In genomic region chr15:29774900-29775299, GRCh38 we compare ENCODE assay signal across 2 cellular contexts.
TF ChIP-seq lines count a peak whose summit lies in the region.

No MANE protein-coding gene starts in this region.

TF ChIP-seq in A549, 52 proteins besides CTCF, POLR2A, EP300 and RAD21 (continued from another document):
- TF ChIP-seq HMGXB4 (CRISPR knock-in tag; IDR thresholded peaks at IDR 0.05; ENCODE audit: borderline replicate concordance) = no peak
- no peak for TF ChIP-seq USF2 (IDR thresholded peaks at IDR 0.05)
- no peak for TF ChIP-seq NFE2L2 (conservative IDR thresholded peaks at IDR 0.05; ENCODE audit: low read length)
- TF ChIP-seq JUNB (IDR thresholded peaks at IDR 0.05) = peak; percentile 56
- TF ChIP-seq CEBPB (IDR thresholded peaks at IDR 0.05) = peak; percentile 73 to 85; a peak in 3 of 4 replicates

TF ChIP-seq in WTC11, 78 proteins besides CTCF, POLR2A, EP300 and RAD21 (continued from another document):
- TF ChIP-seq ZNF281 (CRISPR knock-in tag; IDR thresholded peaks at IDR 0.05) (no peak), ZMAT4 (CRISPR knock-in tag; IDR thresholded peaks at IDR 0.05) (no peak), RORB (CRISPR knock-in tag; IDR thresholded peaks at IDR 0.05) (no peak), NR1H2 (CRISPR knock-in tag; IDR thresholded peaks at IDR 0.05) (no peak), ATF2 (CRISPR knock-in tag; IDR thresholded peaks at IDR 0.05; ENCODE audit: borderline replicate concordance, low read depth) (no peak), ATF1 (CRISPR knock-in tag; IDR thresholded peaks at IDR 0.05) (no peak)
